In genomic region chr5:151750121-151750520, GRCh38 we compare ENCODE assay signal across 16 cellular contexts. TPM values are rescaled to one million over a fixed set of nuclear protein-coding genes. Genes with fewer than 3 reads are reported as not detected.
A peak's percentile ranks its signal among the peaks of the same experiment; 100 is the strongest.
DNase-seq lines count a peak whose midpoint lies in the region; ATAC-seq and TF ChIP-seq lines count a peak whose summit lies in the region.
"Had no signal": no experiment of that assay in that cellular context is flagged by ENCODE, and none has a peak within 500 bp of the region (broad histone marks: within the 10 kb centered on the region; RNA-seq: fewer than 3 reads in every experiment).

No MANE protein-coding gene starts in this region.

- H3K36me3 ChIP-seq in right atrium auricular region (peaks cover 13% of the 10 kb centered on the region), heart left ventricle (peaks cover 0 to 25% (median 11%) of the 10 kb centered on the region in 9 donors), uterus (no peaks in the 10 kb centered on the region)

- TF ChIP-seq CTCF in right atrium auricular region (IDR thresholded peaks at IDR 0.05), result no peak
- TF ChIP-seq CTCF in heart left ventricle (IDR thresholded peaks at IDR 0.05), result no peak
- no peak for TF ChIP-seq CTCF in mesothelial cell of epicardium (IDR thresholded peaks at IDR 0.05; ENCODE audit: unreplicated experiment)
- TF ChIP-seq CTCF in uterus (IDR thresholded peaks at IDR 0.05), result no peak

- H3K27me3 ChIP-seq in right atrium auricular region (no peaks in the 10 kb centered on the region), heart left ventricle (no peaks in the 10 kb centered on the region), uterus (no peaks in the 10 kb centered on the region)
- H3K27me3 ChIP-seq: foreskin keratinocyte had no signal

- intact Hi-C loops in heart left ventricle (cut with DNase I), result no loop called here
- intact Hi-C loops in uterus (cut with DNase I; ENCODE audit: low total_unique reads), result no loop called here

- no peaks in the 10 kb centered on the region for H3K9me3 ChIP-seq in right atrium auricular region
- H3K9me3 ChIP-seq in heart left ventricle, result no peaks in the 10 kb centered on the region
- no peaks in the 10 kb centered on the region for H3K9me3 ChIP-seq in uterus

- WGBS in heart left ventricle, 4 donors, result 89 to 98% (median 96%) methylated on average over 4 of the region's 4 CpGs

- peaks cover 12% of the 10 kb centered on the region for H3K36me3 Mint-ChIP-seq in activated naive CD8-positive, alpha-beta T cell treated with anti-CD3 and anti-CD28 coated beads, Interleukin-2, amount 10 ng/mL, durations not matched to agents 7 days and 5 days
- H3K36me3 Mint-ChIP-seq in mesothelial cell of epicardium, result peaks cover 11% of the 10 kb centered on the region

- H3K4me3 Mint-ChIP-seq in activated naive CD8-positive, alpha-beta T cell treated with anti-CD3 and anti-CD28 coated beads, Interleukin-2, amount 10 ng/mL, durations not matched to agents 7 days and 5 days, result no peak overlapping the region
- no peak overlapping the region for H3K4me3 Mint-ChIP-seq in mesothelial cell of epicardium
- H3K4me3 Mint-ChIP-seq: neural crest cell had no signal

- peaks cover 23% of the 10 kb centered on the region for H3K4me1 Mint-ChIP-seq in activated naive CD8-positive, alpha-beta T cell treated with anti-CD3 and anti-CD28 coated beads, Interleukin-2, amount 10 ng/mL, durations not matched to agents 7 days and 5 days
- H3K4me1 Mint-ChIP-seq in mesothelial cell of epicardium, result peaks cover 2% of the 10 kb centered on the region
- H3K4me1 Mint-ChIP-seq: neural crest cell had no signal

- POLR2A ChIA-PET in activated naive CD8-positive, alpha-beta T cell treated with anti-CD3 and anti-CD28 coated beads, Interleukin-2, amount 10 ng/mL, durations not matched to agents 7 days and 5 days (lab: Charles Lee), result interaction anchor here (0.7 to 2.0 kb wide), 3 partner anchors 8 to 165 kb away, joined by 3 to 11 read pairs (median 5); partner anchors contain the start of gene ATOX1

- no peaks in the 10 kb centered on the region for H3K27me3 Mint-ChIP-seq in activated naive CD8-positive, alpha-beta T cell treated with anti-CD3 and anti-CD28 coated beads, Interleukin-2, amount 10 ng/mL, durations not matched to agents 7 days and 5 days
- H3K27me3 Mint-ChIP-seq in mesothelial cell of epicardium (ENCODE audit: low read depth), result no peaks in the 10 kb centered on the region

- H3K9me3 Mint-ChIP-seq in activated naive CD8-positive, alpha-beta T cell treated with anti-CD3 and anti-CD28 coated beads, Interleukin-2, amount 10 ng/mL, durations not matched to agents 7 days and 5 days, result no peaks in the 10 kb centered on the region
- H3K9me3 Mint-ChIP-seq in mesothelial cell of epicardium, result no peaks in the 10 kb centered on the region
- H3K9me3 Mint-ChIP-seq: neural crest cell had no signal

- H3K4me3 ChIP-seq in right atrium auricular region (no peak overlapping the region), heart left ventricle (no peak overlapping the region), uterus (no peak overlapping the region)

- peaks cover 0 to 25% of the 10 kb centered on the region in 2 donors for H3K4me1 ChIP-seq in right atrium auricular region
- H3K4me1 ChIP-seq in heart left ventricle, result peaks cover 0 to 60% (median 15%) of the 10 kb centered on the region in 12 donors
- no peaks in the 10 kb centered on the region for H3K4me1 ChIP-seq in uterus

- no peak for ATAC-seq in heart left ventricle
- ATAC-seq in activated naive CD8-positive, alpha-beta T cell treated with anti-CD3 and anti-CD28 coated beads, Interleukin-2, amount 10 ng/mL, durations not matched to agents 7 days and 5 days (ENCODE audit: low read depth), result no peak
- no peak for ATAC-seq in HG03175 (IDR thresholded peaks at IDR 0.05; ENCODE audit: unreplicated experiment)
- ATAC-seq: foreskin keratinocyte had no signal

- H3K27ac ChIP-seq in right atrium auricular region (peak overlapping the region in 1 of 2 donors; percentile 32), heart left ventricle (peak overlapping the region in 3 of 12 donors; percentile 1 to 89 (median 28)), uterus (peak overlapping the region; percentile 28 to 37)
- H3K27ac ChIP-seq: foreskin keratinocyte had no signal

- DNase-seq in right atrium auricular region (ENCODE audit: low spot score) (peak; percentile 55), heart left ventricle (no peak), mesothelial cell of epicardium (ENCODE audit: low spot score in 2 of 2, unreplicated experiment in 2 of 2) (no peak), uterus (no peak), cerebellum (ENCODE audit: low spot score) (no peak), HT-29 (ENCODE audit: low spot score) (no peak)
- DNase-seq in activated naive CD8-positive, alpha-beta T cell treated with anti-CD3 and anti-CD28 coated beads, Interleukin-2, amount 10 ng/mL, durations not matched to agents 7 days and 5 days, result no peak
- DNase-seq: activated gamma-delta T cell, AML-193, dermis blood vessel endothelial cell, foreskin keratinocyte, NCI-H1436 treated with DMSO at 0.1 percent for 48 hours, NCI-H526 treated with DMSO at 0.1 percent for 48 hours, SIG-M5 had no signal

- peak overlapping the region; percentile 28 for H3K27ac Mint-ChIP-seq in activated naive CD8-positive, alpha-beta T cell treated with anti-CD3 and anti-CD28 coated beads, Interleukin-2, amount 10 ng/mL, durations not matched to agents 7 days and 5 days
- H3K27ac Mint-ChIP-seq in mesothelial cell of epicardium, result peak overlapping the region; percentile 64

- TF ChIP-seq POLR2A in heart left ventricle (IDR thresholded peaks at IDR 0.05) (no peak), uterus (IDR thresholded peaks at IDR 0.05) (no peak)

RNA-seq across cellular contexts. Expression of gene ATOX1, which starts 8.3 kb away (rescaled TPM):
- total RNA-seq in right atrium auricular region (10 to 100 TPM; 64.6 to 84.5 TPM), heart left ventricle (100 to 1,000 TPM in 1 of 9 donors, 10 to 100 TPM in 8; 52.1 to 149 (median 66.5) TPM), mesothelial cell of epicardium (92.6 to 101 TPM (median 97.1 TPM) in 3 replicates), uterus (10 to 100 TPM in 3 of 4 donors, 1 to 10 TPM in 1; 2.6 to 99.7 (median 47.6) TPM), cerebellum (24.4 TPM)
- polyA plus RNA-seq in heart left ventricle, result 100 to 1,000 TPM in 1 of 2 donors, 10 to 100 TPM in 1; 92.0 to 102 TPM
- total RNA-seq in activated naive CD8-positive, alpha-beta T cell treated with anti-CD3 and anti-CD28 coated beads, Interleukin-2, amount 10 ng/mL, durations not matched to agents 7 days and 5 days, result 10 to 100 TPM; 42.7 to 48.1 TPM
- total RNA-seq in HT-29 (2014; rRNA removed; shearing (Covaris generic)), result 43.6 and 55.2 TPM in 2 replicates

RNA-seq across cellular contexts. Expression of gene G3BP1, which starts 21.6 kb away (rescaled TPM):
- total RNA-seq in right atrium auricular region (10 to 100 TPM; 57.1 to 60.9 TPM), heart left ventricle (100 to 1,000 TPM in 4 of 9 donors, 10 to 100 TPM in 5; 64.5 to 133 (median 98.1) TPM), mesothelial cell of epicardium (211 to 224 TPM (median 223 TPM) in 3 replicates), uterus (100 to 1,000 TPM in 3 of 4 donors, 10 to 100 TPM in 1; 72.1 to 240 (median 168) TPM), cerebellum (84.3 TPM)
- polyA plus RNA-seq in heart left ventricle, result 10 to 100 TPM; 12.7 to 29.0 TPM
- 100 to 1,000 TPM; 164 to 178 TPM for total RNA-seq in activated naive CD8-positive, alpha-beta T cell treated with anti-CD3 and anti-CD28 coated beads, Interleukin-2, amount 10 ng/mL, durations not matched to agents 7 days and 5 days
- 134 TPM in 2 replicates for total RNA-seq in HT-29 (2014; rRNA removed; shearing (Covaris generic))
